In the genomic region with DNA sequence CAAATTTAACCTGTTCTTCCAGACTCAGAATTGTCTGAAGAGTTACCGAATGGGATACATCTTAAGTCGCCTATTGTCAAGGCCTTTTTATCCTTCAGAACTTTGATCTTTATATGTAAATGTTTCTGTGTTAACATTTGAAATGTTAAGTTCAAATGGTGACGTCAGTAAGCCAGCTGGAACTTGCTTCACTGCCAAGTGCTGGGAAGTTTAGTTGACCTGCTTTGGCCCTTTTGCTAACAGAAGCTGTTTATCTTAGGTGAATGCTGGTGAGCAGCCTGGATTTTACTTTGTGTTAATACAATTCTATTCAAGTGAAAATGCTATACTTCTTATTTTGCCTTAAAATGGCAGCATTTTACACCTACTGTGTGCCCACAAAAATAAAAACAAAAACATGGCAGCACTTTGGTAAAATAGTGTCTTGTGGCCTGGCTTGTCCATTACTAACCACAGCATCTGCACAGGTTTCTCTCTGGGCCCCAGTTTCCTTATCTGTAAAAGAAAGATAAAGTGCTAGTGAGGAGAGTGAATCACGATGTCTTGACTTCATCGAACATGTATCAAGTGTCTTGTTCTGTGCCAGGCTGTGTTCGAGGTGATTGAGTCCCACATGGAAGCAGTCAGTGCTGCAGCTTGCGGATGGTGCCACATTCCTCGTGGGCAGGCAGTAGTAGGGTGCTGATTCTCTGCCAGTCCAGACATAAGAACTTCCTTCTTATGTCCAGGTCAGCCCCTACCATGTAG, we compare ENCODE assay signal across 8 cellular contexts. TPM values are rescaled to one million over a fixed set of nuclear protein-coding genes. Genes with fewer than 3 reads are reported as not detected.
DNase-seq lines count a peak whose midpoint lies in the region; ATAC-seq and TF ChIP-seq lines count a peak whose summit lies in the region.

No MANE protein-coding gene starts in this region.

- peaks cover 11% of the 10 kb centered on the region for H3K9me1 ChIP-seq in IMR-90 (ENCODE audit: insufficient read depth, low read length)

- H3K27me3 ChIP-seq in IMR-90 (ENCODE audit: control insufficient read depth, insufficient read depth, low read length) (no peaks in the 10 kb centered on the region), WERI-Rb-1 (ENCODE audit: insufficient read depth, low read depth, severe bottlenecking) (no peaks in the 10 kb centered on the region)

- H3K9me3 ChIP-seq in IMR-90 (ENCODE audit: control insufficient read depth, insufficient read depth, low read length) (no peaks in the 10 kb centered on the region), mucosa of descending colon (no peaks in the 10 kb centered on the region), WERI-Rb-1 (ENCODE audit: severe bottlenecking) (peaks cover 11% of the 10 kb centered on the region)

- H4K5ac ChIP-seq in IMR-90 (ENCODE audit: low read depth, low read length) = 0 out of 2 replicates have a peak overlapping the region, but pooled peaks have one; percentile 7

- no CpG with 5 or more reads among the region's 8 CpGs for WGBS in IMR-90 (ENCODE audit: extremely low coverage in 2 of 2, insufficient read length in 1 of 2), 2 experiments

- peak overlapping the region; percentile 82 for H3K4me2 ChIP-seq in IMR-90 (ENCODE audit: low read depth, low read length)

- intact Hi-C loops in IMR-90 (cut with micrococcal nuclease) = loop anchor here (2.0 kb wide), 1 partner anchor 95 kb away; a partner anchor contains a TSS
- intact Hi-C loops in mucosa of descending colon (cut with DNase I, micrococcal nuclease) = no loop called here

- H3K27ac ChIP-seq in IMR-90 (ENCODE audit: insufficient read depth, low read length) (peak overlapping the region; percentile 79), coronary artery (peak overlapping the region in 1 of 2 donors; percentile 98), WERI-Rb-1 (no peak overlapping the region)

- no peak overlapping the region; the same call in 1 of the 2 replicates for H3K4me3 ChIP-seq in IMR-90 (ENCODE audit: insufficient read depth, low read depth, low read length)
- H3K4me3 ChIP-seq in coronary artery = peak overlapping the region; percentile 96
- no peak overlapping the region for H3K4me3 ChIP-seq in mucosa of descending colon
- H3K4me3 ChIP-seq in WERI-Rb-1 (ENCODE audit: low read depth, low read length) = no peak overlapping the region

- no peak overlapping the region for H2BK20ac ChIP-seq in IMR-90 (ENCODE audit: low read depth, low read length)

- H2AFZ ChIP-seq in IMR-90 (replicated peaks; ENCODE audit: low read length, poor library complexity) = peak overlapping the region; percentile 25

- H3K14ac ChIP-seq in IMR-90 (replicated peaks; ENCODE audit: low read depth, low read length) = peak overlapping the region; percentile 70

- ATAC-seq in IMR-90 (ENCODE audit: low read depth) = peak; percentile 14
- peak; percentile 18 for ATAC-seq in mucosa of descending colon
- no peak for ATAC-seq in HG03460 (IDR thresholded peaks at IDR 0.05; ENCODE audit: unreplicated experiment)

- BruUV-seq in IMR-90 (replicated peaks; lab: Mats Ljungman, UMichigan) = no TSS peak

- H3K56ac ChIP-seq in IMR-90 (ENCODE audit: extremely low read depth, insufficient read depth, low read length) = no peak overlapping the region

- H3K4ac ChIP-seq in IMR-90 (ENCODE audit: low read depth, low read length) = peak overlapping the region; percentile 75

- peak overlapping the region; percentile 94 for H2BK5ac ChIP-seq in IMR-90 (ENCODE audit: low read depth, low read length, poor library complexity, severe bottlenecking)

- H4K91ac ChIP-seq in IMR-90 (ENCODE audit: insufficient read depth, low read depth, low read length) = 0 out of 2 replicates have a peak overlapping the region, but pooled peaks have one; percentile 37

- in situ Hi-C loops in IMR-90 (cut with MboI; ENCODE audit: low sequenced_read_pairs) = no loop called here

- no peak for TF ChIP-seq POLR2A in IMR-90 (IDR thresholded peaks at IDR 0.05; ENCODE audit: low read depth, low read length)

- peak overlapping the region; percentile 25 for H2AK9ac ChIP-seq in IMR-90 (replicated peaks; ENCODE audit: low read depth, low read length, poor library complexity)

- DNase-seq in AG08395 (ENCODE audit: low spot score) (peak; percentile 44), IMR-90 (peak; percentile 97), coronary artery (ENCODE audit: low spot score) (no peak), mucosa of descending colon (peak in 1 of 3 donors; percentile 66), WERI-Rb-1 (no peak), inferior parietal cortex (ENCODE audit: extremely low spot score) (no peak), NCI-H2196 (lab: John Stamatoyannopoulos, UW; ENCODE audit: unreplicated experiment) (no peak)

- H3K4me1 ChIP-seq in IMR-90 (ENCODE audit: control insufficient read depth, insufficient read depth, low read length) (peaks cover 11% of the 10 kb centered on the region), mucosa of descending colon (ENCODE audit: low read depth) (peaks cover 24% of the 10 kb centered on the region)

- peak overlapping the region; percentile 80; the same call in 1 of the 2 replicates for H3K23ac ChIP-seq in IMR-90 (ENCODE audit: low read depth, low read length)

- peaks cover 52% of the 10 kb centered on the region for H4K20me1 ChIP-seq in IMR-90 (ENCODE audit: insufficient read depth, low read length)

- no peak for TF ChIP-seq RAD21 in IMR-90 (IDR thresholded peaks at IDR 0.05; ENCODE audit: low read length)

- peak overlapping the region; percentile 35; the same call in 1 of the 2 replicates for H2BK120ac ChIP-seq in IMR-90 (ENCODE audit: low read depth, low read length)

- H3K18ac ChIP-seq in IMR-90 (ENCODE audit: low read depth, low read length) = peak overlapping the region; percentile 53

- CTCF ChIA-PET in IMR-90 (lab: Yijun Ruan, JAX) = interaction anchor here (1.3 kb wide), 1 partner anchor 24 kb away, joined by 3 read pairs; no protein-coding TSS in a partner anchor

- TF ChIP-seq CTCF in IMR-90 (conservative IDR thresholded peaks at IDR 0.05; ENCODE audit: low read depth, low read length) (no peak), coronary artery (IDR thresholded peaks at IDR 0.05) (no peak), mucosa of descending colon (IDR thresholded peaks at IDR 0.05) (no peak), WERI-Rb-1 (IDR thresholded peaks at IDR 0.05; ENCODE audit: low read depth, low read length) (no peak)

- H2BK15ac ChIP-seq in IMR-90 (ENCODE audit: low read depth, low read length) = no peak overlapping the region

- peak overlapping the region in 1 of 2 experiments; percentile 59; a peak in 2 of 4 replicates for H4K8ac ChIP-seq in IMR-90 (ENCODE audit: low read depth in 2 of 2, low read length in 2 of 2)

- H3K9ac ChIP-seq in IMR-90 (ENCODE audit: low read depth, low read length) = peak overlapping the region; percentile 5; the same call in 1 of the 2 replicates

- POLR2A ChIA-PET in IMR-90 (lab: Charles Lee; ENCODE audit: unreplicated experiment) = no interaction called here

- H2AK5ac ChIP-seq in IMR-90 (ENCODE audit: low read depth, low read length) = peak overlapping the region; percentile 84; the same call in 1 of the 2 replicates

- H3K36me3 ChIP-seq in IMR-90 (ENCODE audit: control insufficient read depth, insufficient read depth, low read length) (peaks cover 2% of the 10 kb centered on the region), mucosa of descending colon (ENCODE audit: low read depth) (no peaks in the 10 kb centered on the region), WERI-Rb-1 (peaks cover 24% of the 10 kb centered on the region)

- peaks cover 8 to 66% of the 10 kb centered on the region in 2 experiments; a peak in 3 of 4 replicates for H3K79me1 ChIP-seq in IMR-90 (ENCODE audit: low read depth in 1 of 2, low read length in 2 of 2)

- dilution Hi-C loops in IMR-90 (cut with HindIII; ENCODE audit: low sequenced_read_pairs, unreplicated experiment) = no loop called here

TF ChIP-seq in IMR-90, 13 proteins besides CTCF, POLR2A, EP300 and RAD21 (continues in another document):
- TF ChIP-seq RCOR1 (IDR thresholded peaks at IDR 0.05; ENCODE audit: insufficient replicate concordance, low read length) = no peak
- peak; percentile 62 for TF ChIP-seq CEBPB (IDR thresholded peaks at IDR 0.05; ENCODE audit: low read depth, low read length)
- peak; percentile 29; the same call in 1 of the 2 replicates for TF ChIP-seq FOS (IDR thresholded peaks at IDR 0.05; ENCODE audit: low read depth, low read length)
- no peak for TF ChIP-seq RFX5 (IDR thresholded peaks at IDR 0.05; ENCODE audit: low read depth, low read length)
- no peak for TF ChIP-seq BHLHE40 (IDR thresholded peaks at IDR 0.05; ENCODE audit: low read depth, low read length)
- TF ChIP-seq MAFK (IDR thresholded peaks at IDR 0.05; ENCODE audit: low read depth, low read length) = no peak
- TF ChIP-seq, protein P1, sequence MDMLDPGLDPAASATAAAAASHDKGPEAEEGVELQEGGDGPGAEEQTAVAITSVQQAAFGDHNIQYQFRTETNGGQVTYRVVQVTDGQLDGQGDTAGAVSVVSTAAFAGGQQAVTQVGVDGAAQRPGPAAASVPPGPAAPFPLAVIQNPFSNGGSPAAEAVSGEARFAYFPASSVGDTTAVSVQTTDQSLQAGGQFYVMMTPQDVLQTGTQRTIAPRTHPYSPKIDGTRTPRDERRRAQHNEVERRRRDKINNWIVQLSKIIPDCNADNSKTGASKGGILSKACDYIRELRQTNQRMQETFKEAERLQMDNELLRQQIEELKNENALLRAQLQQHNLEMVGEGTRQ (IDR thresholded peaks at IDR 0.05; ENCODE audit: low read depth, low read length) = no peak
- TF ChIP-seq, protein P2, sequence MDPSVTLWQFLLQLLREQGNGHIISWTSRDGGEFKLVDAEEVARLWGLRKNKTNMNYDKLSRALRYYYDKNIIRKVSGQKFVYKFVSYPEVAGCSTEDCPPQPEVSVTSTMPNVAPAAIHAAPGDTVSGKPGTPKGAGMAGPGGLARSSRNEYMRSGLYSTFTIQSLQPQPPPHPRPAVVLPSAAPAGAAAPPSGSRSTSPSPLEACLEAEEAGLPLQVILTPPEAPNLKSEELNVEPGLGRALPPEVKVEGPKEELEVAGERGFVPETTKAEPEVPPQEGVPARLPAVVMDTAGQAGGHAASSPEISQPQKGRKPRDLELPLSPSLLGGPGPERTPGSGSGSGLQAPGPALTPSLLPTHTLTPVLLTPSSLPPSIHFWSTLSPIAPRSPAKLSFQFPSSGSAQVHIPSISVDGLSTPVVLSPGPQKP (IDR thresholded peaks at IDR 0.05; ENCODE audit: borderline replicate concordance, low read depth, low read length) = no peak
- TF ChIP-seq MAZ (IDR thresholded peaks at IDR 0.05; ENCODE audit: borderline replicate concordance, low read depth, low read length) = no peak

RNA-seq across cellular contexts. Expression of a gene that starts 2.2 kb away (rescaled TPM):
- total RNA-seq in IMR-90 (2012; rRNA removed) = 9.4 and 10.2 TPM in 2 replicates
- polyA plus RNA-seq in IMR-90 (2012; rRNA removed) = 24.4 and 27.2 TPM in 2 replicates
- 21.3 and 27.8 TPM in 2 replicates for polyA plus RNA-seq in IMR-90 (2012; cell fraction: cytosol; rRNA removed)
- polyA plus RNA-seq in IMR-90 (2012; cell fraction: nucleus; rRNA removed; ENCODE audit: low replicate concordance) = 90.8 and 120 TPM in 2 replicates
- total RNA-seq in mucosa of descending colon = 10 to 100 TPM; 32.8 to 49.6 (median 38.8) TPM

RNA-seq across cellular contexts. Expression of a gene that starts 56.0 kb away (rescaled TPM):
- total RNA-seq in IMR-90 (2012; rRNA removed) = 3.6 and 3.8 TPM in 2 replicates
- polyA plus RNA-seq in IMR-90 (2012; rRNA removed) = 4.7 and 5.1 TPM in 2 replicates
- 6.1 and 6.7 TPM in 2 replicates for polyA plus RNA-seq in IMR-90 (2012; cell fraction: cytosol; rRNA removed)
- 2.3 and 2.4 TPM in 2 replicates for polyA plus RNA-seq in IMR-90 (2012; cell fraction: nucleus; rRNA removed; ENCODE audit: low replicate concordance)
- total RNA-seq in mucosa of descending colon = 10 to 100 TPM; 24.4 to 45.2 (median 33.7) TPM

Comparison
In these comparisons a context has a peak if more than half of its experiments do, and no peak if none do; other contexts are left out.
1. DNase-seq: peak in AG08395 (single experiment) and IMR-90 (single experiment); none in coronary artery (single experiment), WERI-Rb-1 (single experiment), inferior parietal cortex (single experiment) and NCI-H2196 (single experiment).